In genomic region chr18:50397023-50397422, GRCh38 we compare ENCODE assay signal across 25 cellular contexts.
"Had no signal": no experiment of that assay in that cellular context is flagged by ENCODE, and none has a peak within 500 bp of the region (broad histone marks: within the 10 kb centered on the region; RNA-seq: fewer than 3 reads in every experiment).

No MANE protein-coding gene starts in this region.

- H3K36me3 ChIP-seq: left ventricle myocardium inferior, neural progenitor cell, suprapubic skin had no signal

- H3K9ac ChIP-seq: neural progenitor cell had no signal

- ATAC-seq: activated CD8-positive, alpha-beta T cell treated with anti-CD3 and anti-CD28 coated beads, Interleukin-2, amount 10 ng/mL, durations not matched to agents 7 days and 5 days; activated naive CD8-positive, alpha-beta T cell treated with anti-CD3 and anti-CD28 coated beads, Interleukin-2, amount 50 U/mL, for 24 hours; activated T-cell treated with anti-CD3 and anti-CD28 coated beads, Interleukin-2, amount 50 U/mL, for 4 hours; mucosa of descending colon; psoas muscle; right cardiac atrium; stimulated activated naive CD8-positive, alpha-beta T cell treated with anti-CD3 and anti-CD28 coated beads, Interleukin-15, amount 100 ng/mL, for 72 hours had no signal

- H3K27ac Mint-ChIP-seq: activated CD4-positive, alpha-beta T cell treated with anti-CD3 and anti-CD28 coated beads, Interleukin-2, amount 10 ng/mL, durations not matched to agents 24 days and 14 days; activated CD8-positive, alpha-beta T cell treated with anti-CD3 and anti-CD28 coated beads, Interleukin-2, amount 10 ng/mL, durations not matched to agents 7 days and 5 days; activated naive CD4-positive, alpha-beta T cell treated with anti-CD3 and anti-CD28 coated beads, Interleukin-2, amount 10 ng/mL, durations not matched to agents 7 days and 5 days; activated naive CD8-positive, alpha-beta T cell treated with anti-CD3 and anti-CD28 coated beads, Interleukin-2, amount 50 U/mL, for 24 hours; brain; naive B cell; neural progenitor cell; stimulated activated naive CD8-positive, alpha-beta T cell treated with anti-CD3 and anti-CD28 coated beads, Interleukin-15, amount 100 ng/mL, for 72 hours; type B pancreatic cell had no signal

- H3K4me1 ChIP-seq: psoas muscle had no signal

- H3K4me1 Mint-ChIP-seq: activated CD4-positive, alpha-beta T cell treated with anti-CD3 and anti-CD28 coated beads, Interleukin-2, amount 10 ng/mL, durations not matched to agents 24 days and 14 days; activated naive CD4-positive, alpha-beta T cell treated with anti-CD3 and anti-CD28 coated beads, Interleukin-2, amount 10 ng/mL, durations not matched to agents 7 days and 5 days had no signal

- H3K27me3 Mint-ChIP-seq: brain had no signal

- H3K9me3 Mint-ChIP-seq: activated CD4-positive, alpha-beta T cell treated with anti-CD3 and anti-CD28 coated beads, Interleukin-2, amount 10 ng/mL, durations not matched to agents 24 days and 14 days; activated naive CD4-positive, alpha-beta T cell treated with anti-CD3 and anti-CD28 coated beads, Interleukin-2, amount 10 ng/mL, durations not matched to agents 7 days and 5 days; activated naive CD8-positive, alpha-beta T cell treated with anti-CD3 and anti-CD28 coated beads, Interleukin-2, amount 50 U/mL, for 24 hours; activated T-cell treated with anti-CD3 and anti-CD28 coated beads, Interleukin-2, amount 50 U/mL, for 4 hours; neural progenitor cell; stimulated activated naive CD8-positive, alpha-beta T cell treated with anti-CD3 and anti-CD28 coated beads, Interleukin-15, amount 100 ng/mL, for 72 hours; type B pancreatic cell had no signal

- H3K4me3 Mint-ChIP-seq: activated CD4-positive, alpha-beta T cell treated with anti-CD3 and anti-CD28 coated beads, Interleukin-2, amount 10 ng/mL, durations not matched to agents 24 days and 14 days; activated CD8-positive, alpha-beta T cell treated with anti-CD3 and anti-CD28 coated beads, Interleukin-2, amount 10 ng/mL, durations not matched to agents 7 days and 5 days; activated naive CD4-positive, alpha-beta T cell treated with anti-CD3 and anti-CD28 coated beads, Interleukin-2, amount 10 ng/mL, durations not matched to agents 7 days and 5 days; activated naive CD8-positive, alpha-beta T cell treated with anti-CD3 and anti-CD28 coated beads, Interleukin-2, amount 50 U/mL, for 24 hours; activated T-cell treated with anti-CD3 and anti-CD28 coated beads, Interleukin-2, amount 50 U/mL, for 4 hours; brain; naive B cell; neural progenitor cell; stimulated activated naive CD8-positive, alpha-beta T cell treated with anti-CD3 and anti-CD28 coated beads, Interleukin-15, amount 100 ng/mL, for 72 hours; type B pancreatic cell had no signal

- H3K27ac ChIP-seq: dorsolateral prefrontal cortex, epithelial cell of prostate, left ventricle myocardium inferior, neural progenitor cell, psoas muscle, suprapubic skin had no signal

- H3K9me3 ChIP-seq: left ventricle myocardium inferior, mucosa of descending colon, psoas muscle, suprapubic skin had no signal

- H3K4me3 ChIP-seq: dorsolateral prefrontal cortex, left ventricle myocardium inferior, mucosa of descending colon, psoas muscle, suprapubic skin had no signal

- DNase-seq: activated CD4-positive, alpha-beta T cell treated with anti-CD3 and anti-CD28 coated beads, Interleukin-2, amount 10 ng/mL, durations not matched to agents 24 days and 14 days; activated CD4-positive, CD25-positive, alpha-beta regulatory T cell; activated CD8-positive, alpha-beta memory T cell treated with anti-CD3 and anti-CD28 coated beads, Interleukin-2, amount 50 U/mL, for 4 hours; activated CD8-positive, alpha-beta T cell treated with anti-CD3 and anti-CD28 coated beads, Interleukin-2, amount 10 ng/mL, durations not matched to agents 7 days and 5 days; activated naive CD4-positive, alpha-beta T cell treated with anti-CD3 and anti-CD28 coated beads, Interleukin-2, amount 10 ng/mL, durations not matched to agents 7 days and 5 days; activated naive CD8-positive, alpha-beta T cell treated with anti-CD3 and anti-CD28 coated beads, Interleukin-2, amount 50 U/mL, for 24 hours; activated T-cell treated with anti-CD3 and anti-CD28 coated beads, Interleukin-2, amount 50 U/mL, for 4 hours; anterior cingulate cortex; caudate nucleus; dorsolateral prefrontal cortex; head of caudate nucleus; kidney glomerular epithelial cell; left ventricle myocardium inferior; mammary epithelial cell; mucosa of descending colon; naive B cell; psoas muscle; right cardiac atrium; stimulated activated naive CD8-positive, alpha-beta T cell treated with anti-CD3 and anti-CD28 coated beads, Interleukin-15, amount 100 ng/mL, for 72 hours; T1000 had no signal
